26 cellular contexts compared by ENCODE assay signal in the genomic region with DNA sequence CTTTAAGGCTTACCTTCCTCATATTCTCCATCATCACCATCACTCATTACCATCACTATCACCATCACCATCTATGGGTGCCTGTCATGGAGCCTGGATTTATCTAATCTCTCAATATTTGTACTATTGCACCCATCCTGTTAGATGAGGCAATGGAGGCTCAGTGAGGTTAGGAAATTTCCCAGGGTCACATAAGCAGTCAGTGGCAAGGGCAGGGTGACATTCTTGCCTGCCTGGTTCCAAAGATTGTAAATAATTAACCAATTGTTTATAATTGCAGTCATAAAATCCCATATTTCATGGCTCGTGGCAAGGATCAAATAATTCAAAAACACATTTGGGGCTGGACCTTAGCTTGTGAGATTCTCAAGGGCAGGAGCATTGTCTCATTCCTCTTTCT. TPM values are rescaled to one million over a fixed set of nuclear protein-coding genes. Genes with fewer than 3 reads are reported as not detected.
DNase-seq lines count a peak whose midpoint lies in the region; ATAC-seq and TF ChIP-seq lines count a peak whose summit lies in the region.
"Had no signal": no experiment of that assay in that cellular context is flagged by ENCODE, and none has a peak within 500 bp of the region (broad histone marks: within the 10 kb centered on the region; RNA-seq: fewer than 3 reads in every experiment).

No MANE protein-coding gene starts in this region.

- no peaks in the 10 kb centered on the region for H3K9me3 ChIP-seq in right lobe of liver
- H3K9me3 ChIP-seq in aorta (ENCODE audit: control insufficient read depth, low read length) = no peaks in the 10 kb centered on the region
- H3K9me3 ChIP-seq in MG63 = peaks cover 7% of the 10 kb centered on the region; the same call in 1 of the 2 replicates
- H3K9me3 ChIP-seq: left lung, psoas muscle had no signal

- 7% methylated on average over 1 of the region's 1 CpG for WGBS in right lobe of liver (ENCODE audit: insufficient coverage, low coverage, low lambda C conversion rate, missing lambda C conversion rate)
- WGBS in aorta, 2 donors = 94 to 97% methylated on average over 1 of the region's 1 CpG

- TF ChIP-seq CTCF in right lobe of liver (IDR thresholded peaks at IDR 0.05) = no peak

- no peaks in the 10 kb centered on the region for H3K27me3 ChIP-seq in right lobe of liver
- no peaks in the 10 kb centered on the region for H3K27me3 ChIP-seq in aorta (ENCODE audit: control insufficient read depth in 1 of 2, insufficient read depth in 2 of 2, low read length in 1 of 2)
- H3K27me3 ChIP-seq in MG63 = no peaks in the 10 kb centered on the region
- H3K27me3 ChIP-seq: esophagus squamous epithelium, left lung, neural progenitor cell, stomach had no signal

- DNase-seq in DMS53 (lab: John Stamatoyannopoulos, UW) (peak; percentile 32), DMS53 treated with DMSO at 0.1 percent for 48 hours (lab: John Stamatoyannopoulos, UW; ENCODE audit: unreplicated experiment) (no peak), SW480 (ENCODE audit: low spot score) (peak; percentile 61), right lobe of liver (peak in 1 of 3 donors; percentile 69), aorta (no peak), RPMI8226 (no peak), MG63 (no peak), GDM1 (lab: John Stamatoyannopoulos, UW) (no peak)
- DNase-seq: 8988T; activated CD4-positive, alpha-beta T cell treated with anti-CD3 and anti-CD28 coated beads for 48 hours; activated CD8-positive, alpha-beta memory T cell treated with anti-CD3 and anti-CD28 coated beads, Interleukin-2, amount 10 ng/mL, durations not matched to agents 7 days and 5 days; cerebellar nuclear complex; DMS 273 treated with DMSO at 0.1 percent for 48 hours; esophagus squamous epithelium; Kasumi-1; left lung; NCI-H1105 treated with DMSO at 0.1 percent for 48 hours; NCI-H526; Right ventricle myocardium superior; stimulated activated CD4-positive, alpha-beta T cell treated with anti-CD3 and anti-CD28 coated beads, Interleukin-4, amount 100 ng/mL, for 24 hours; stomach; T-helper 1 cell had no signal

- intact Hi-C loops in right lobe of liver (cut with DNase I) (loop anchor here in 1 of 2 donors (10.0 kb wide), 1 partner anchor 48 kb away; no protein-coding TSS in a partner anchor), aorta (cut with DNase I) (loop anchor here in 1 of 2 donors (5.0 to 10.0 kb wide), 2 partner anchors 55 to 188 kb away; partner anchors contain the start of gene MGLL)

- H3K27ac ChIP-seq in right lobe of liver = peak overlapping the region; percentile 32 to 90 (median 44)
- no peak overlapping the region for H3K27ac ChIP-seq in aorta (ENCODE audit: low read depth in 1 of 2, low read length in 2 of 2)
- H3K27ac ChIP-seq: BLaER1 treated with 17β-estradiol and CSF1 and Interleukin-3, amounts not matched to agents 10 nM and 100 nM; neural progenitor cell had no signal

- H3K4me1 ChIP-seq in right lobe of liver (peaks cover 0 to 62% (median 12%) of the 10 kb centered on the region in 4 donors), aorta (ENCODE audit: control insufficient read depth in 1 of 2, insufficient read depth in 2 of 2, low read length in 2 of 2) (peaks cover 0 to 4% of the 10 kb centered on the region in 2 donors)

- no peaks in the 10 kb centered on the region for H3K36me3 ChIP-seq in right lobe of liver
- H3K36me3 ChIP-seq in aorta (ENCODE audit: control insufficient read depth in 1 of 2, insufficient read depth in 2 of 2, low read length in 1 of 2) = no peaks in the 10 kb centered on the region
- H3K36me3 ChIP-seq in MG63 = peaks cover 16% of the 10 kb centered on the region
- H3K36me3 ChIP-seq: left lung, neural progenitor cell, stomach had no signal

- TF ChIP-seq POLR2A in right lobe of liver (IDR thresholded peaks at IDR 0.05) = no peak

- ATAC-seq in right lobe of liver = peak; percentile 76 to 93 (median 80)
- ATAC-seq in aorta (ENCODE audit: low FRiP score) = no peak
- ATAC-seq: activated CD8-positive, alpha-beta memory T cell treated with anti-CD3 and anti-CD28 coated beads, Interleukin-2, amount 10 ng/mL, durations not matched to agents 7 days and 5 days; activated naive CD4-positive, alpha-beta T cell treated with anti-CD3 and anti-CD28 coated beads, Interleukin-2, amount 50 U/mL, for 72 hours; left lung; psoas muscle had no signal

- H3K4me3 ChIP-seq in right lobe of liver = peak overlapping the region in 1 of 3 donors; percentile 19
- H3K4me3 ChIP-seq in aorta (ENCODE audit: low read length in 2 of 2) = no peak overlapping the region
- H3K4me3 ChIP-seq in MG63 = no peak overlapping the region
- H3K4me3 ChIP-seq: BLaER1 treated with 17β-estradiol and CSF1 and Interleukin-3, amounts not matched to agents 10 nM and 100 nM; esophagus squamous epithelium; left lung; neural progenitor cell; psoas muscle; stomach had no signal

RNA-seq across cellular contexts. Expression of gene MGLL, which starts 55.2 kb away (rescaled TPM):
- total RNA-seq in right lobe of liver (100 to 1,000 TPM in 5 of 6 experiments, 10 to 100 TPM in 1; 97.0 to 168 (median 115) TPM), aorta (10 to 100 TPM; 72.6 to 85.3 TPM)
- polyA plus RNA-seq in aorta = 10 to 100 TPM; 18.3 to 28.7 TPM
- total RNA-seq in MG63 (2014; rRNA removed; shearing (Covaris generic); ENCODE audit: low replicate concordance) = 28.8 and 29.0 TPM in 2 replicates

Comparison
In these comparisons a context has a peak if more than half of its experiments do, and no peak if none do; other contexts are left out.
1. DNase-seq: peak in DMS53 (single experiment) and SW480 (single experiment); none in DMS53 treated with DMSO at 0.1 percent for 48 hours (single experiment), aorta (0 of 2), RPMI8226 (single experiment), MG63 (single experiment) and GDM1 (single experiment).
2. H3K27ac ChIP-seq: peak in right lobe of liver (3 of 3); none in aorta (0 of 2).